Comparison of ENCODE assay signal across 14 cellular contexts in the genomic region with DNA sequence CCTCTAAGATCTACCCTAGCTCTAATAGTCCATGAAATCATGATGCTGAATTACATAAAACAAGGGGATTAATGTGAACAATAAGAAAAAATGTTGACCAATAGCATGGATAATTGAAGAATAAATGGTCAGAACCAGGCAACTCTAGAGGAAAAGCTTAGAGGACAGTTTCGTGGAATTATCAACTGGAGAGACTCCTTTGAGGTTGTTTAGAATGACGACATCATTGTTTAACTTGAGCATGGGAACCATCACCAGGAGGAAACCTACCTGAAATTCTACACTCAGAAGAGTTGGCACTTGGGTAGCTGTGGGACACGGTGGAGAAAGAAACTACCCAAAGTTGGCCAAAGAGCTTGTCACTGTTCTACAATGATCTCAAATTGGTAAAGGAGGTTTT.
"Had no signal": no experiment of that assay in that cellular context is flagged by ENCODE, and none has a peak within 500 bp of the region (broad histone marks: within the 10 kb centered on the region; RNA-seq: fewer than 3 reads in every experiment).

No MANE protein-coding gene starts in this region.

- ATAC-seq: activated CD8-positive, alpha-beta T cell treated with anti-CD3 and anti-CD28 coated beads for 36 hours; naive thymus-derived CD8-positive, alpha-beta T cell had no signal

- H3K27ac ChIP-seq: hepatocyte had no signal

- H3K9me3 ChIP-seq: mucosa of descending colon, sigmoid colon, testis had no signal

- H3K4me2 ChIP-seq: hepatocyte had no signal

- H3K4me1 ChIP-seq: testis had no signal

- H3K4me3 ChIP-seq: hepatocyte, mucosa of descending colon, sigmoid colon, testis had no signal

- H2AFZ ChIP-seq: hepatocyte had no signal

- H3K27me3 ChIP-seq: hepatocyte, sigmoid colon, testis had no signal

- DNase-seq: activated CD8-positive, alpha-beta memory T cell treated with anti-CD3 and anti-CD28 coated beads, Interleukin-2, amount 50 U/mL, for 4 hours; activated CD8-positive, alpha-beta T cell treated with anti-CD3 and anti-CD28 coated beads for 36 hours; activated naive CD8-positive, alpha-beta T cell treated with anti-CD3 and anti-CD28 coated beads, Interleukin-2, amount 10 ng/mL, durations not matched to agents 7 days and 5 days; anterior cingulate cortex; mucosa of descending colon; naive thymus-derived CD8-positive, alpha-beta T cell; nucleus accumbens; sigmoid colon; stimulated activated CD4-positive, alpha-beta T cell treated with anti-CD3 and anti-CD28 coated beads, Interleukin-12 subunit alpha, Interleukin-12 subunit beta, amount 100 ng/mL, for 4 hours; stimulated activated CD4-positive, alpha-beta T cell treated with anti-CD3 and anti-CD28 coated beads, Interleukin-2, amount 100 ng/mL, for 48 hours; stimulated activated naive CD4-positive, alpha-beta T cell treated with Interleukin-2 at 50 U/mL for 16 hours; T-helper 9 cell; testis had no signal
